Comparison of ENCODE assay signal across 8 cellular contexts in genomic region chr4:158253350-158253980, GRCh38. TPM values are rescaled to one million over a fixed set of nuclear protein-coding genes. Genes with fewer than 3 reads are reported as not detected.
DNase-seq lines count a peak whose midpoint lies in the region; ATAC-seq and TF ChIP-seq lines count a peak whose summit lies in the region.

No MANE protein-coding gene starts in this region.

- no peaks in the 10 kb centered on the region for H3K9me3 ChIP-seq in tibial nerve

- no peak for DNase-seq in CD14-positive monocyte (ENCODE audit: low spot score)
- DNase-seq in NCI-H146 treated with DMSO at 0.1 percent for 48 hours (lab: John Stamatoyannopoulos, UW; ENCODE audit: unreplicated experiment), result peak; percentile 50
- no peak for DNase-seq in activated B cell treated with CpG ODN at 0.5 μM for 24 hours
- peak; percentile 26 for DNase-seq in epidermal melanocyte (ENCODE audit: insufficient read length, low spot score)
- DNase-seq in mucosa of gallbladder (ENCODE audit: low spot score), result peak; percentile 67
- DNase-seq in tibial nerve (ENCODE audit: low spot score in 2 of 2), result peak in 1 of 2 donors; percentile 84

- H3K4me1 ChIP-seq in tibial nerve, result peaks cover 0 to 18% (median 0%) of the 10 kb centered on the region in 4 donors

- H3K27me3 Mint-ChIP-seq in CD14-positive monocyte (ENCODE audit: low read depth in 3 of 3) (no peaks in the 10 kb centered on the region), activated B cell treated with CpG ODN at 0.5 μM for 24 hours (peaks cover 12% of the 10 kb centered on the region)

- H3K9me3 Mint-ChIP-seq in CD14-positive monocyte, result no peaks in the 10 kb centered on the region
- no peaks in the 10 kb centered on the region for H3K9me3 Mint-ChIP-seq in activated B cell treated with CpG ODN at 0.5 μM for 24 hours

- intact Hi-C loops in CD14-positive monocyte (cut with micrococcal nuclease), result loop anchor here in 1 of 2 donors (5.0 kb wide), 2 partner anchors 56 to 369 kb away; no protein-coding TSS in a partner anchor
- intact Hi-C loops in activated B cell treated with CpG ODN at 0.5 μM for 24 hours (cut with micrococcal nuclease), result loop anchor here (1.0 kb wide), 5 partner anchors 372 to 1193 kb away; no protein-coding TSS in a partner anchor

- H3K27ac ChIP-seq in tibial nerve, result no peak overlapping the region

- no peak overlapping the region for H3K27ac Mint-ChIP-seq in CD14-positive monocyte
- no peak overlapping the region for H3K27ac Mint-ChIP-seq in activated B cell treated with CpG ODN at 0.5 μM for 24 hours

- H3K4me3 ChIP-seq in tibial nerve, result no peak overlapping the region

- peaks cover 15% of the 10 kb centered on the region for H3K4me1 Mint-ChIP-seq in CD14-positive monocyte
- H3K4me1 Mint-ChIP-seq in activated B cell treated with CpG ODN at 0.5 μM for 24 hours, result peaks cover 5% of the 10 kb centered on the region

- H3K27me3 ChIP-seq in tibial nerve, result no peaks in the 10 kb centered on the region

- TF ChIP-seq POLR2A in tibial nerve (IDR thresholded peaks at IDR 0.05), result no peak

- TF ChIP-seq CTCF in CD14-positive monocyte (IDR thresholded peaks at IDR 0.05), result peak; percentile 67
- TF ChIP-seq CTCF in activated B cell treated with CpG ODN at 0.5 μM for 24 hours (IDR thresholded peaks at IDR 0.05), result no peak
- TF ChIP-seq CTCF in tibial nerve (IDR thresholded peaks at IDR 0.05), result peak; percentile 52 to 66 (median 53)

- ATAC-seq in GM18520 (IDR thresholded peaks at IDR 0.05; ENCODE audit: unreplicated experiment) (peak; percentile 69), HG02970 (IDR thresholded peaks at IDR 0.05; ENCODE audit: low FRiP score, unreplicated experiment) (peak; percentile 79), activated B cell treated with CpG ODN at 0.5 μM for 24 hours (ENCODE audit: low read depth) (peak; percentile 42)

- POLR2A ChIA-PET in activated B cell treated with CpG ODN at 0.5 μM for 24 hours (lab: Charles Lee), result no interaction called here

- TF ChIP-seq EP300 in tibial nerve (IDR thresholded peaks at IDR 0.05), result no peak

- WGBS in tibial nerve, 2 donors, result 30 to 31% methylated on average over 6 of the region's 6 CpGs

- CTCF ChIA-PET in activated B cell treated with CpG ODN at 0.5 μM for 24 hours (lab: Charles Lee), result interaction anchor here (1.5 kb wide), 1 partner anchor 950 kb away, joined by 3 read pairs; no protein-coding TSS in a partner anchor

- H3K36me3 ChIP-seq in tibial nerve, result no peaks in the 10 kb centered on the region

- H3K4me3 Mint-ChIP-seq in CD14-positive monocyte, result no peak overlapping the region
- no peak overlapping the region for H3K4me3 Mint-ChIP-seq in activated B cell treated with CpG ODN at 0.5 μM for 24 hours

- H3K36me3 Mint-ChIP-seq in CD14-positive monocyte (peaks cover 19 to 47% of the 10 kb centered on the region in 2 donors), activated B cell treated with CpG ODN at 0.5 μM for 24 hours (ENCODE audit: low read depth) (no peaks in the 10 kb centered on the region)

RNA-seq across cellular contexts. Expression of gene TMEM144, which starts 43.2 kb away (rescaled TPM):
- 1 to 10 TPM; 1.0 to 1.5 TPM for polyA plus RNA-seq in CD14-positive monocyte
- total RNA-seq in activated B cell treated with CpG ODN at 0.5 μM for 24 hours, result not detected in 2 replicates
- 18.3 TPM for total RNA-seq in mucosa of gallbladder
- 10 to 100 TPM in 1 of 4 donors, 1 to 10 TPM in 3; 4.9 to 23.8 (median 9.0) TPM for total RNA-seq in tibial nerve

Comparison
In these comparisons a context has a peak if more than half of its experiments do, and no peak if none do; other contexts are left out.
1. DNase-seq: peak in NCI-H146 treated with DMSO at 0.1 percent for 48 hours (single experiment), epidermal melanocyte (single experiment) and mucosa of gallbladder (single experiment); none in CD14-positive monocyte (single experiment) and activated B cell treated with CpG ODN at 0.5 μM for 24 hours (single experiment).
2. Peak in every context shown above with its lines, with median percentiles within 50 percentile points of each other: ATAC-seq.